ENCODE assay signal across 8 cellular contexts in the genomic region with DNA sequence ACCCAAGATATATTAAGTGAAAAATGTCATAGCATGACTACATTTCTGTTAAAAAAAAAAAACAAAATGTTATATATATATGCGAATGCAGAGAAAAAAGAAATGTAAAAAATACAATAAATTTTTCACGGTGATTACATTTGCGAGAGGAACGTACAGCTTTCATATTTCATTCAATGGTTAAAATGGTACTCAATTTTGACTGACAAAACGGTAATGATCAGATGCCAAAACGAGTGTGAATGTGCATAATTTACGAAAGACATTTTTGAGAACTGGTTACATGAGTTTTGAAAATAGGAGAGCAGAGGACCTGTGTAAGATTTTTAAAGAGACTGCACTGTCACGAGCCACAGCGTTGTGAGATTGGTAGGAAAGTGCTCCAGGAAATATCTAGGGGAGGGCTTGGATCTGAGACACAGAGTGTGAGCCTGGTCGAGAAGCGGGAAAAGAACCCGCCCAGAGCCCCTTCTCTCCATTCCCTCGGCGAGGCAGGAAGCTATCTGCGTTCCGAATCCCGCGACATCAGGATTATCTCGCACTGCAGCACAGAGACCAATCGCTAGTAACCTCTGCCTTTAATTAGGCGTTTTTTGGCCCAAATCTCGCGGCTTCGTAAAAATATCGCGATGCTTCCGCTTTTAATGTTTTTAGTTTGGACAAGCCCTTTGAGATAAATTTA. TPM values are rescaled to one million over a fixed set of nuclear protein-coding genes. Genes with fewer than 3 reads are reported as not detected.
DNase-seq lines count a peak whose midpoint lies in the region; ATAC-seq lines count a peak whose summit lies in the region.

No MANE protein-coding gene starts in this region.

- H3K4me3 Mint-ChIP-seq in activated CD4-positive, alpha-beta T cell treated with anti-CD3 and anti-CD28 coated beads, Interleukin-2, amount 10 ng/mL, durations not matched to agents 24 days and 14 days: peak overlapping the region; percentile 99

- no peaks in the 10 kb centered on the region for H3K27me3 ChIP-seq in BLaER1

- peak overlapping the region; percentile 97 for H3K9ac ChIP-seq in BLaER1

- peaks cover 14% of the 10 kb centered on the region for H3K4me1 Mint-ChIP-seq in activated CD4-positive, alpha-beta T cell treated with anti-CD3 and anti-CD28 coated beads, Interleukin-2, amount 10 ng/mL, durations not matched to agents 24 days and 14 days

- H3K9me3 ChIP-seq in BLaER1: no peaks in the 10 kb centered on the region

- peak overlapping the region; percentile 87 for H3K4me2 ChIP-seq in BLaER1

- intact Hi-C loops in activated CD4-positive, alpha-beta T cell treated with anti-CD3 and anti-CD28 coated beads, Interleukin-2, amount 10 ng/mL, durations not matched to agents 24 days and 14 days (cut with micrococcal nuclease): loop anchor here (10.0 kb wide), 1 partner anchor 1420 kb away; a partner anchor contains a TSS

- peak overlapping the region; percentile 87 for H3K4me3 ChIP-seq in BLaER1

- H3K27ac ChIP-seq in BLaER1: peak overlapping the region; percentile 95

- peaks cover 7% of the 10 kb centered on the region for H3K27me3 Mint-ChIP-seq in activated CD4-positive, alpha-beta T cell treated with anti-CD3 and anti-CD28 coated beads, Interleukin-2, amount 10 ng/mL, durations not matched to agents 24 days and 14 days

- H3K27ac Mint-ChIP-seq in activated CD4-positive, alpha-beta T cell treated with anti-CD3 and anti-CD28 coated beads, Interleukin-2, amount 10 ng/mL, durations not matched to agents 24 days and 14 days: peak overlapping the region; percentile 100

- peaks cover 9% of the 10 kb centered on the region for H3K36me3 Mint-ChIP-seq in activated CD4-positive, alpha-beta T cell treated with anti-CD3 and anti-CD28 coated beads, Interleukin-2, amount 10 ng/mL, durations not matched to agents 24 days and 14 days (ENCODE audit: low read depth)

- H3K9me3 Mint-ChIP-seq in activated CD4-positive, alpha-beta T cell treated with anti-CD3 and anti-CD28 coated beads, Interleukin-2, amount 10 ng/mL, durations not matched to agents 24 days and 14 days: no peaks in the 10 kb centered on the region

- no peaks in the 10 kb centered on the region for H4K20me1 ChIP-seq in BLaER1

- H3K4me1 ChIP-seq in BLaER1: peaks cover 32% of the 10 kb centered on the region

- DNase-seq in GM19240 (ENCODE audit: insufficient read length, low spot score) (peak; percentile 79), NCI-H526 (lab: John Stamatoyannopoulos, UW) (peak; percentile 95 to 97), dedifferentiated amniotic fluid mesenchymal stem cell (ENCODE audit: extremely low spot score) (peak; percentile 99), left kidney (ENCODE audit: low read depth, low spot score) (peak; percentile 99)
- DNase-seq in activated CD4-positive, alpha-beta T cell treated with anti-CD3 and anti-CD28 coated beads, Interleukin-2, amount 10 ng/mL, durations not matched to agents 24 days and 14 days: peak; percentile 97
- peak; percentile 93 for DNase-seq in stimulated activated CD4-positive, alpha-beta T cell treated with anti-CD3 and anti-CD28 coated beads, Interleukin-1b, Interleukin-23, amount 100 ng/mL, for 48 hours

- peaks cover 10% of the 10 kb centered on the region for H3K36me3 ChIP-seq in BLaER1

- peak; percentile 70 for ATAC-seq in HG03460 (IDR thresholded peaks at IDR 0.05; ENCODE audit: unreplicated experiment)

RNA-seq across cellular contexts. Expression of a gene that starts 28.5 kb away (rescaled TPM):
- total RNA-seq in activated CD4-positive, alpha-beta T cell treated with anti-CD3 and anti-CD28 coated beads, Interleukin-2, amount 10 ng/mL, durations not matched to agents 24 days and 14 days: 64.8 and 67.3 TPM in 2 replicates

Comparison
In these comparisons a context has a peak if more than half of its experiments do, and no peak if none do; other contexts are left out.
1. Peak in every context shown above with its lines: DNase-seq, ATAC-seq, H3K4me3 ChIP-seq and H3K27ac ChIP-seq.